Comparison of ENCODE assay signal across 8 cellular contexts in genomic region chr17:63920050-63920449, GRCh38. TPM values are rescaled to one million over a fixed set of nuclear protein-coding genes. Genes with fewer than 3 reads are reported as not detected.
"Had no signal": no experiment of that assay in that cellular context is flagged by ENCODE, and none has a peak within 500 bp of the region (broad histone marks: within the 10 kb centered on the region; RNA-seq: fewer than 3 reads in every experiment).

No MANE protein-coding gene starts in this region.

RNA-seq across cellular contexts. Expression of gene GH1, which starts 1.4 kb away (rescaled TPM):
- total RNA-seq: activated CD8-positive, alpha-beta T cell treated with anti-CD3 and anti-CD28 coated beads for 36 hours; activated naive CD8-positive, alpha-beta T cell treated with anti-CD3 and anti-CD28 coated beads for 36 hours; activated T-cell treated with anti-CD3 and anti-CD28 coated beads, Interleukin-2, amount 50 U/mL, for 72 hours; activated T-helper 2 cell treated with anti-CD3 and anti-CD28 coated beads, Interferon-gamma antibody, Interleukin-2, Interleukin-4, amounts not matched to agents 10 μg/mL and 5 μg/mL and 100 μg/mL, durations not matched to agents 14 hours and 24 hours and 36 hours; cardiac septum; PC-3; SJSA1 had no signal
- polyA plus RNA-seq: adipose tissue had no signal

RNA-seq across cellular contexts. Expression of gene CSHL1, which starts 9.0 kb away (rescaled TPM):
- total RNA-seq: activated CD8-positive, alpha-beta T cell treated with anti-CD3 and anti-CD28 coated beads for 36 hours; activated naive CD8-positive, alpha-beta T cell treated with anti-CD3 and anti-CD28 coated beads for 36 hours; activated T-cell treated with anti-CD3 and anti-CD28 coated beads, Interleukin-2, amount 50 U/mL, for 72 hours; activated T-helper 2 cell treated with anti-CD3 and anti-CD28 coated beads, Interferon-gamma antibody, Interleukin-2, Interleukin-4, amounts not matched to agents 10 μg/mL and 5 μg/mL and 100 μg/mL, durations not matched to agents 14 hours and 24 hours and 36 hours; cardiac septum; PC-3; SJSA1 had no signal
- polyA plus RNA-seq: adipose tissue had no signal

RNA-seq across cellular contexts. Expression of gene CD79B, which starts 12.1 kb away (rescaled TPM):
- total RNA-seq: PC-3, SJSA1 had no signal

RNA-seq across cellular contexts. Expression of gene CSH1, which starts 23.7 kb away (rescaled TPM):
- total RNA-seq: activated CD8-positive, alpha-beta T cell treated with anti-CD3 and anti-CD28 coated beads for 36 hours; activated naive CD8-positive, alpha-beta T cell treated with anti-CD3 and anti-CD28 coated beads for 36 hours; activated T-cell treated with anti-CD3 and anti-CD28 coated beads, Interleukin-2, amount 50 U/mL, for 72 hours; activated T-helper 2 cell treated with anti-CD3 and anti-CD28 coated beads, Interferon-gamma antibody, Interleukin-2, Interleukin-4, amounts not matched to agents 10 μg/mL and 5 μg/mL and 100 μg/mL, durations not matched to agents 14 hours and 24 hours and 36 hours; cardiac septum; PC-3; SJSA1 had no signal
- polyA plus RNA-seq: adipose tissue had no signal

RNA-seq across cellular contexts. Expression of gene GH2, which starts 38.3 kb away (rescaled TPM):
- total RNA-seq: activated CD8-positive, alpha-beta T cell treated with anti-CD3 and anti-CD28 coated beads for 36 hours; activated naive CD8-positive, alpha-beta T cell treated with anti-CD3 and anti-CD28 coated beads for 36 hours; activated T-cell treated with anti-CD3 and anti-CD28 coated beads, Interleukin-2, amount 50 U/mL, for 72 hours; activated T-helper 2 cell treated with anti-CD3 and anti-CD28 coated beads, Interferon-gamma antibody, Interleukin-2, Interleukin-4, amounts not matched to agents 10 μg/mL and 5 μg/mL and 100 μg/mL, durations not matched to agents 14 hours and 24 hours and 36 hours; cardiac septum; PC-3; SJSA1 had no signal
- polyA plus RNA-seq: adipose tissue had no signal
